In the genomic region with DNA sequence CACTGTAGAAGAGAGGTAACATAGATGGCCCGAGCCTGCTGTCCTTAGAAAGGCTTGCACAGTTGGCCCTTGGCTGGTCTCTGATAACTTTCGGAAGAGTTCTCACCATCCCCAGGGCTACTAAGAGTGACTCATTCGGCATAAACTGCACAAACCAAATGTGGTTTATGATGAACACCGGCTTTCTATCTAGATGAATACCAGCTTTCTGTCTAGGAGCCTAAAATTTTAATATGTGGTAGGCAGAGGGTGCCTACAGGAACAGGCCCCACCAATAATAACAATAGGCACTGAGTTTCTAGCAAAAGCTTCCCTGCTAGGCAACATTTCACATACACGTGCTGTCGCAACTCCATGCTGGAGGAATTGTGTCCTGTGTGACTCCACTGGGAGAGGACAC, we compare ENCODE assay signal across 10 cellular contexts. TPM values are rescaled to one million over a fixed set of nuclear protein-coding genes. Genes with fewer than 3 reads are reported as not detected.
DNase-seq lines count a peak whose midpoint lies in the region; ATAC-seq and TF ChIP-seq lines count a peak whose summit lies in the region.
"Had no signal": no experiment of that assay in that cellular context is flagged by ENCODE, and none has a peak within 500 bp of the region (broad histone marks: within the 10 kb centered on the region; RNA-seq: fewer than 3 reads in every experiment).

No MANE protein-coding gene starts in this region.

- no peak for ATAC-seq in HG03442 (IDR thresholded peaks at IDR 0.05; ENCODE audit: unreplicated experiment)
- no peak for ATAC-seq in stimulated activated naive B cell treated with anti-CD40 and anti-IgM and Interleukin-4, amounts not matched to agents 10 μg/mL and 1 μg/mL and 100 μg/mL, for 72 hours (replicated peaks)
- ATAC-seq: CD8-positive, alpha-beta T cell had no signal

- DNase-seq in ELR (ENCODE audit: low read depth) (peak; percentile 92), LHCN-M2 (ENCODE audit: low read depth) (peak; percentile 81), cardiac fibroblast (ENCODE audit: low read depth in 2 of 2) (peak; percentile 41 to 62), trophoblast cell (no peak), nephron progenitor cell (no peak)
- DNase-seq in stimulated activated naive B cell treated with anti-CD40 and anti-IgM and Interleukin-4, amounts not matched to agents 10 μg/mL and 1 μg/mL and 100 μg/mL, for 72 hours: no peak
- DNase-seq: activated gamma-delta T cell; CD8-positive, alpha-beta T cell; H7 had no signal

- no peak overlapping the region for H3K27ac ChIP-seq in trophoblast cell (ENCODE audit: low read depth, low read length)

- H4K8ac ChIP-seq in trophoblast cell (ENCODE audit: low read depth, low read length): no peak overlapping the region

- no peak overlapping the region for H3K14ac ChIP-seq in trophoblast cell (ENCODE audit: low read length)

- H3K36me3 Mint-ChIP-seq in stimulated activated naive B cell treated with anti-CD40 and anti-IgM and Interleukin-4, amounts not matched to agents 10 μg/mL and 1 μg/mL and 100 μg/mL, for 72 hours: peaks cover 19% of the 10 kb centered on the region in 2 donors
- H3K36me3 Mint-ChIP-seq in nephron progenitor cell (ENCODE audit: low read depth): peaks cover 70% of the 10 kb centered on the region

- H4K12ac ChIP-seq in trophoblast cell (ENCODE audit: low read depth, low read length): no peak overlapping the region

- no peak overlapping the region for H2AFZ ChIP-seq in trophoblast cell (ENCODE audit: insufficient read depth, low read length, poor library complexity)

- peak overlapping the region; percentile 69 for H3K4ac ChIP-seq in trophoblast cell (ENCODE audit: low read depth, low read length)

- no peak overlapping the region for H4K91ac ChIP-seq in trophoblast cell (ENCODE audit: low read depth, low read length)

- H3K4me2 ChIP-seq in trophoblast cell (ENCODE audit: low read length): no peak overlapping the region

- H3K27me3 ChIP-seq in trophoblast cell (ENCODE audit: insufficient read depth, low read length): no peaks in the 10 kb centered on the region

- WGBS in trophoblast cell (ENCODE audit: extremely low coverage, insufficient coverage, insufficient read length): no CpG with 5 or more reads among the region's 6 CpGs

- no peak overlapping the region for H3K9ac ChIP-seq in trophoblast cell (ENCODE audit: low read length)

- H3K4me1 Mint-ChIP-seq in stimulated activated naive B cell treated with anti-CD40 and anti-IgM and Interleukin-4, amounts not matched to agents 10 μg/mL and 1 μg/mL and 100 μg/mL, for 72 hours: peaks cover 9 to 20% of the 10 kb centered on the region in 2 donors
- no peaks in the 10 kb centered on the region for H3K4me1 Mint-ChIP-seq in nephron progenitor cell

- no peak overlapping the region for H2BK12ac ChIP-seq in trophoblast cell (ENCODE audit: low read length)

- H3K23ac ChIP-seq in trophoblast cell (ENCODE audit: low read length): no peak overlapping the region

- H3K27me3 Mint-ChIP-seq in stimulated activated naive B cell treated with anti-CD40 and anti-IgM and Interleukin-4, amounts not matched to agents 10 μg/mL and 1 μg/mL and 100 μg/mL, for 72 hours: no peaks in the 10 kb centered on the region
- no peaks in the 10 kb centered on the region for H3K27me3 Mint-ChIP-seq in nephron progenitor cell (ENCODE audit: low read depth, poor library complexity)

- no peaks in the 10 kb centered on the region for H3K4me1 ChIP-seq in trophoblast cell (ENCODE audit: control insufficient read depth in 1 of 2, insufficient read depth in 2 of 2, low read length in 2 of 2)

- no peak for TF ChIP-seq CTCF in cardiac fibroblast (IDR thresholded peaks at IDR 0.05; ENCODE audit: low read depth, low read length)
- no peak for TF ChIP-seq CTCF in nephron progenitor cell (IDR thresholded peaks at IDR 0.05)

- no peak overlapping the region for H2AK5ac ChIP-seq in trophoblast cell (ENCODE audit: low read length)

- H3K18ac ChIP-seq in trophoblast cell (ENCODE audit: low read length): no peak overlapping the region

- no peak overlapping the region for H2BK120ac ChIP-seq in trophoblast cell (ENCODE audit: insufficient read depth, low read length, poor library complexity)

- H3K4me3 ChIP-seq in cardiac fibroblast (replicated peaks in 1 of 2; ENCODE audit: low read depth in 2 of 2, low read length in 2 of 2): no peak overlapping the region
- H3K4me3 ChIP-seq in trophoblast cell (ENCODE audit: low read depth, low read length): no peak overlapping the region

- H3K79me1 ChIP-seq in trophoblast cell (ENCODE audit: low read length): no peaks in the 10 kb centered on the region

- no peaks in the 10 kb centered on the region for H3K9me3 Mint-ChIP-seq in stimulated activated naive B cell treated with anti-CD40 and anti-IgM and Interleukin-4, amounts not matched to agents 10 μg/mL and 1 μg/mL and 100 μg/mL, for 72 hours
- H3K9me3 Mint-ChIP-seq in nephron progenitor cell: peaks cover 9% of the 10 kb centered on the region
- H3K9me3 Mint-ChIP-seq: CD8-positive, alpha-beta T cell had no signal

- peaks cover 20 to 31% of the 10 kb centered on the region in 2 experiments for H3K36me3 ChIP-seq in trophoblast cell (ENCODE audit: control insufficient read depth in 1 of 2, insufficient read depth in 2 of 2, low read length in 2 of 2)

- H3K79me2 ChIP-seq in trophoblast cell (ENCODE audit: control insufficient read depth, insufficient read depth, low read length, poor library complexity): peaks cover 18% of the 10 kb centered on the region

- no peak overlapping the region for H3K4me3 Mint-ChIP-seq in stimulated activated naive B cell treated with anti-CD40 and anti-IgM and Interleukin-4, amounts not matched to agents 10 μg/mL and 1 μg/mL and 100 μg/mL, for 72 hours
- no peak overlapping the region for H3K4me3 Mint-ChIP-seq in nephron progenitor cell
- H3K4me3 Mint-ChIP-seq: CD8-positive, alpha-beta T cell had no signal

- H3K9me3 ChIP-seq in trophoblast cell (ENCODE audit: insufficient read depth, low read depth, low read length): no peaks in the 10 kb centered on the region

- no peak overlapping the region for H3K27ac Mint-ChIP-seq in stimulated activated naive B cell treated with anti-CD40 and anti-IgM and Interleukin-4, amounts not matched to agents 10 μg/mL and 1 μg/mL and 100 μg/mL, for 72 hours
- H3K27ac Mint-ChIP-seq in nephron progenitor cell: no peak overlapping the region
- H3K27ac Mint-ChIP-seq: CD8-positive, alpha-beta T cell had no signal

- no peak overlapping the region for H2BK5ac ChIP-seq in trophoblast cell (ENCODE audit: low read depth, low read length, poor library complexity)

RNA-seq across cellular contexts. Expression of a gene that starts 15.4 kb away (rescaled TPM):
- total RNA-seq in LHCN-M2 (2014; rRNA removed): 101 and 113 TPM in 2 replicates
- 54.5 TPM for polyA plus RNA-seq in LHCN-M2 (2012)
- 104 and 110 TPM in 2 replicates for polyA plus RNA-seq in trophoblast cell (2013)

Comparison
In these comparisons a context has a peak if more than half of its experiments do, and no peak if none do; other contexts are left out.
1. DNase-seq: peak in ELR (single experiment), LHCN-M2 (single experiment) and cardiac fibroblast (2 of 2); none in trophoblast cell (0 of 2), stimulated activated naive B cell treated with anti-CD40 and anti-IgM and Interleukin-4, amounts not matched to agents 10 μg/mL and 1 μg/mL and 100 μg/mL, for 72 hours (single experiment) and nephron progenitor cell (single experiment).